ENCODE assay signal across 19 cellular contexts in the genomic region with DNA sequence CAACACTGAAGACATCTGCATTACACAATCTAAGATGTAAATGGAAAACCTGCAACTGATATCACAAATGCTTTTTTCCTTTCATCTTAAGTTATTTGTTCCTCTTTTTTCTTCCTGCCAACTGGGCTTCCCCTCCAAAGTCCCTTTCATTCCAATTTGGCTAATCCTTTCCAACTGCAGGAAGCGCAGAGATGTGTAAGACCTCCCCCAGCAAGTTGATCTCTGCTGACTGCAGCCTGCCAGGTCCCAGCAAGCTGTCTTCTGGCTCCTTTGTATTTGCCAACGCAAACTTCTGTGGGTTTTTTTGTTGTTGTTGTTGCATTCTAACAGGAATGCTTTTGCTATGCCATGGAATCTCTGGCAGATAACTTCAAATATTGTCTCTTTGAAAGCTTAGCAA. TPM values are rescaled to one million over a fixed set of nuclear protein-coding genes. Genes with fewer than 3 reads are reported as not detected.
DNase-seq lines count a peak whose midpoint lies in the region; ATAC-seq and TF ChIP-seq lines count a peak whose summit lies in the region.
"Had no signal": no experiment of that assay in that cellular context is flagged by ENCODE, and none has a peak within 500 bp of the region (broad histone marks: within the 10 kb centered on the region; RNA-seq: fewer than 3 reads in every experiment).

No MANE protein-coding gene starts in this region.

- H3K27me3 ChIP-seq in neuronal stem cell (ENCODE audit: control insufficient read depth in 3 of 3, insufficient read depth in 3 of 3, low read depth in 1 of 3, low read length in 3 of 3) (no peaks in the 10 kb centered on the region), adrenal gland (no peaks in the 10 kb centered on the region)
- H3K27me3 ChIP-seq: BLaER1 treated with 17β-estradiol and CSF1 and Interleukin-3, amounts not matched to agents 10 nM and 100 nM; pancreas; testis had no signal

- no peak overlapping the region for H2BK5ac ChIP-seq in neuronal stem cell (ENCODE audit: low read length)

- no peak overlapping the region for H3K4me2 ChIP-seq in neuronal stem cell (ENCODE audit: insufficient read depth, low read length, poor library complexity, severe bottlenecking)

- intact Hi-C loops in adrenal gland (cut with DNase I): no loop called here

- ATAC-seq in GM19463 (IDR thresholded peaks at IDR 0.05; ENCODE audit: unreplicated experiment): no peak
- ATAC-seq: activated CD4-positive, CD25-positive, alpha-beta regulatory T cell treated with anti-CD3 and anti-CD28 coated beads, Interleukin-2, amount 50 U/mL, for 24 hours; activated CD8-positive, alpha-beta memory T cell treated with anti-CD3 and anti-CD28 coated beads, Interleukin-2, amount 10 ng/mL, durations not matched to agents 7 days and 5 days; heart left ventricle; pancreas; T-helper 17 cell had no signal

- no peak overlapping the region for H2BK120ac ChIP-seq in neuronal stem cell (ENCODE audit: low read depth, low read length)

- peak overlapping the region; percentile 88 for H2AFZ ChIP-seq in neuronal stem cell (ENCODE audit: low read length)

- H3K79me1 ChIP-seq in neuronal stem cell (ENCODE audit: low read depth, low read length): no peaks in the 10 kb centered on the region

- no peak overlapping the region for H2BK15ac ChIP-seq in neuronal stem cell (ENCODE audit: low read length)

- H2BK12ac ChIP-seq in neuronal stem cell (ENCODE audit: low read length): no peak overlapping the region

- H3K4me3 ChIP-seq in fibroblast of pulmonary artery (replicated peaks; ENCODE audit: low read depth, low read length) (no peak overlapping the region), neuronal stem cell (ENCODE audit: low read length in 2 of 2) (peak overlapping the region in 1 of 2 donors; percentile 6), adrenal gland (no peak overlapping the region)
- H3K4me3 ChIP-seq: BLaER1 treated with 17β-estradiol and CSF1 and Interleukin-3, amounts not matched to agents 10 nM and 100 nM; heart left ventricle; pancreas; testis had no signal

- no peak overlapping the region for H3K23ac ChIP-seq in neuronal stem cell (ENCODE audit: low read depth, low read length, poor library complexity)

- H3K9me3 ChIP-seq in neuronal stem cell (replicated peaks in 1 of 2; ENCODE audit: control insufficient read depth in 2 of 2, insufficient read depth in 1 of 2, low read depth in 1 of 2, low read length in 2 of 2) (peaks cover 0 to 2% of the 10 kb centered on the region in 2 donors), adrenal gland (replicated peaks in 1 of 3) (no peaks in the 10 kb centered on the region)
- H3K9me3 ChIP-seq: BLaER1 treated with 17β-estradiol and CSF1 and Interleukin-3, amounts not matched to agents 10 nM and 100 nM; heart left ventricle; pancreas; testis had no signal

- H4K91ac ChIP-seq in neuronal stem cell (ENCODE audit: low read depth, low read length, poor library complexity): no peak overlapping the region

- no peak overlapping the region for H3K18ac ChIP-seq in neuronal stem cell (ENCODE audit: low read length)

- H3K4me1 ChIP-seq in neuronal stem cell (ENCODE audit: control insufficient read depth in 2 of 2, insufficient read depth in 1 of 2, low read depth in 1 of 2, low read length in 2 of 2) (peaks cover 4 to 7% of the 10 kb centered on the region in 2 donors), adrenal gland (replicated peaks in 1 of 2) (no peaks in the 10 kb centered on the region)
- H3K4me1 ChIP-seq: heart left ventricle, pancreas, testis had no signal

- H3K36me3 ChIP-seq in neuronal stem cell (replicated peaks in 1 of 2; ENCODE audit: control insufficient read depth in 2 of 2, insufficient read depth in 2 of 2, low read length in 2 of 2): no peaks in the 10 kb centered on the region
- H3K36me3 ChIP-seq in adrenal gland (replicated peaks in 1 of 2): no peaks in the 10 kb centered on the region
- H3K36me3 ChIP-seq: BLaER1 treated with 17β-estradiol and CSF1 and Interleukin-3, amounts not matched to agents 10 nM and 100 nM; heart left ventricle; pancreas had no signal

- no peak for TF ChIP-seq POLR2A in adrenal gland (IDR thresholded peaks at IDR 0.05)

- H3K27ac ChIP-seq in neuronal stem cell (replicated peaks; ENCODE audit: low read length): peak overlapping the region; percentile 27
- no peak overlapping the region for H3K27ac ChIP-seq in adrenal gland
- H3K27ac ChIP-seq: heart left ventricle, pancreas, testis had no signal

- H4K8ac ChIP-seq in neuronal stem cell (ENCODE audit: low read depth, low read length): no peak overlapping the region

- WGBS in neuronal stem cell (ENCODE audit: extremely low coverage in 2 of 2, insufficient read length in 2 of 2, insufficient replicate concordance in 1 of 2), 2 donors: no CpG with 5 or more reads among the region's 2 CpGs
- 20 to 30% (median 25%) methylated on average over 2 of the region's 2 CpGs for WGBS in adrenal gland, 4 donors

- H3K14ac ChIP-seq in neuronal stem cell (ENCODE audit: low read length): no peak overlapping the region

- TF ChIP-seq CTCF in fibroblast of pulmonary artery (IDR thresholded peaks at IDR 0.05; ENCODE audit: low read length, missing control alignments) (no peak), adrenal gland (IDR thresholded peaks at IDR 0.05) (no peak)

- no peak overlapping the region for H2AK5ac ChIP-seq in neuronal stem cell (ENCODE audit: low read depth, low read length)

- H3K9ac ChIP-seq in neuronal stem cell (ENCODE audit: low read depth, low read length, poor library complexity): no peak overlapping the region

- DNase-seq in H4 (ENCODE audit: low spot score) (peak; percentile 32), OCI-M1 (lab: John Stamatoyannopoulos, UW) (peak; percentile 5), fibroblast of pulmonary artery (ENCODE audit: low read depth) (peak; percentile 50), neuronal stem cell (ENCODE audit: low spot score) (peak; percentile 81), adrenal gland (no peak)
- no peak for DNase-seq in activated CD8-positive, alpha-beta memory T cell treated with anti-CD3 and anti-CD28 coated beads for 24 hours
- DNase-seq: activated CD8-positive, alpha-beta memory T cell treated with anti-CD3 and anti-CD28 coated beads, Interleukin-2, amount 10 ng/mL, durations not matched to agents 7 days and 5 days; activated effector memory CD4-positive, alpha-beta T cell treated with anti-CD3 and anti-CD28 coated beads, Interleukin-2, amount 50 U/mL, for 16 hours; cortex of kidney; DMS79; heart left ventricle; IMR-90; NCI-H1048; pancreas; T-helper 17 cell; testis had no signal

- H3K4ac ChIP-seq in neuronal stem cell (ENCODE audit: low read length): no peak overlapping the region

RNA-seq across cellular contexts. Expression of gene LRRC4C, which starts 38.5 kb away (rescaled TPM):
- 4.8 and 6.2 TPM in 2 replicates for total RNA-seq in H4 (2014; rRNA removed; shearing (Covaris generic))
- 12.2 TPM for polyA plus RNA-seq in neuronal stem cell (2013, experiment 1 of 2)
- 12.2 TPM for polyA plus RNA-seq in neuronal stem cell (2013, experiment 2 of 2)
- 1 to 10 TPM; 1.0 to 9.3 (median 4.7) TPM for total RNA-seq in adrenal gland
- 1 to 10 TPM; 2.1 to 9.7 (median 7.5) TPM for polyA plus RNA-seq in adrenal gland
- total RNA-seq: activated CD8-positive, alpha-beta memory T cell treated with anti-CD3 and anti-CD28 coated beads, Interleukin-2, amount 10 ng/mL, durations not matched to agents 7 days and 5 days; T-helper 17 cell had no signal

Comparison
In these comparisons a context has a peak if more than half of its experiments do, and no peak if none do; other contexts are left out.
1. DNase-seq: peak in H4 (single experiment), OCI-M1 (single experiment), fibroblast of pulmonary artery (single experiment) and neuronal stem cell (single experiment); none in adrenal gland (0 of 7) and activated CD8-positive, alpha-beta memory T cell treated with anti-CD3 and anti-CD28 coated beads for 24 hours (single experiment).